In the genomic region with DNA sequence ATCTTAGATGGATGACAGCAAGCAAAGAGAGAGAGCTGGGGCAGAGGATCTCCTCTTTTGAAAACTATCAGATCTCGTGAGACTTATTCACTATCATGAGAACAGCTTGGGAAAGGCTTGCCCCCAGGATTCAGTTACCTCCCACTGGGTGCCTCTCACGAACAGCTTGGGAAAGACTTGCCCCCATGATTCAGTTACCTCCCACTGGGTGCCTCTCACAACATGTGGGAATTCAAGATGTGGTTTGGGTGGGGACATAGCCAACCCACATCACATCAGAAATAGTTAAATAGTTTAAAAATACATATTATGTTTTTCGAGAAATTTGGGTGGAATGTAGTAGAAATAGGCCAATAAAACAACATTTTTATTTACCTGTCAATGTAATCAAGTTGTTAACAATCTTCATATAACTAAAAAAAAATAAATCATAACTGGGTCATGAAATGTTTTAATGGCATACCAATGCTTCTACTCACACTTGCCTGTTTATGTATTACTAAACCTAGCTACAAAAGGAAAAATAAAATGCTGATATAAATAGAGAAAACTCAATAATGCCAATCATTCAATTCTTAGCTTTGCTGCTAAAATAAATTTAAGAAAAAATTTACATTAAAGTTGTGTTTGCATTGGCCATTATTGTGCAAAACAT, we compare ENCODE assay signal across 29 cellular contexts.
DNase-seq lines count a peak whose midpoint lies in the region; FAIRE-seq and TF ChIP-seq lines count a peak whose summit lies in the region.
"Had no signal": no experiment of that assay in that cellular context is flagged by ENCODE, and none has a peak within 500 bp of the region (broad histone marks: within the 10 kb centered on the region; RNA-seq: fewer than 3 reads in every experiment).

No MANE protein-coding gene starts in this region.

- no peaks in the 10 kb centered on the region for H3K9me3 Mint-ChIP-seq in activated CD4-positive, alpha-beta memory T cell treated with anti-CD3 and anti-CD28 coated beads, Interleukin-2, amount 10 ng/mL, durations not matched to agents 7 days and 5 days
- H3K9me3 Mint-ChIP-seq: stimulated activated naive CD8-positive, alpha-beta T cell treated with anti-CD3 and anti-CD28 coated beads, Interleukin-15, Interleukin-2, amounts not matched to agents 100 ng/mL and 50 ng/mL, for 24 hours had no signal

- no peaks in the 10 kb centered on the region for H3K79me2 ChIP-seq in keratinocyte (ENCODE audit: control insufficient read depth, insufficient read depth, low read length)

- H3K27me3 Mint-ChIP-seq in activated CD4-positive, alpha-beta memory T cell treated with anti-CD3 and anti-CD28 coated beads, Interleukin-2, amount 10 ng/mL, durations not matched to agents 7 days and 5 days = no peaks in the 10 kb centered on the region
- H3K27me3 Mint-ChIP-seq: activated naive CD8-positive, alpha-beta T cell treated with anti-CD3 and anti-CD28 coated beads, Interleukin-2, amount 10 ng/mL, durations not matched to agents 7 days and 5 days; B cell; CD8-positive, alpha-beta memory T cell; progenitor cell of endocrine pancreas had no signal

- H3K36me3 Mint-ChIP-seq in activated CD4-positive, alpha-beta memory T cell treated with anti-CD3 and anti-CD28 coated beads, Interleukin-2, amount 10 ng/mL, durations not matched to agents 7 days and 5 days (ENCODE audit: low read depth) = no peaks in the 10 kb centered on the region
- H3K36me3 Mint-ChIP-seq: activated naive CD8-positive, alpha-beta T cell treated with anti-CD3 and anti-CD28 coated beads, Interleukin-2, amount 10 ng/mL, durations not matched to agents 7 days and 5 days; CD8-positive, alpha-beta memory T cell had no signal

- H3K4me1 ChIP-seq in keratinocyte (ENCODE audit: control insufficient read depth, extremely low read depth, insufficient read depth, low read length) (peaks cover 5% of the 10 kb centered on the region), neuronal stem cell (ENCODE audit: control insufficient read depth in 2 of 2, insufficient read depth in 1 of 2, low read depth in 1 of 2, low read length in 2 of 2) (no peaks in the 10 kb centered on the region)
- H3K4me1 ChIP-seq: body of pancreas, vagina had no signal

- H2BK120ac ChIP-seq in neuronal stem cell (ENCODE audit: low read depth, low read length) = no peak overlapping the region

- peak overlapping the region; percentile 39 for H3K27ac ChIP-seq in keratinocyte (ENCODE audit: control insufficient read depth, insufficient read depth, low read length)
- no peak overlapping the region for H3K27ac ChIP-seq in neuronal stem cell (replicated peaks; ENCODE audit: low read length)
- H3K27ac ChIP-seq: body of pancreas, vagina had no signal

- no peak overlapping the region for H3K4me2 ChIP-seq in keratinocyte (ENCODE audit: control insufficient read depth, extremely low read depth, insufficient read depth, low read depth, low read length)
- H3K4me2 ChIP-seq in neuronal stem cell (ENCODE audit: insufficient read depth, low read length, poor library complexity, severe bottlenecking) = no peak overlapping the region

- H2AFZ ChIP-seq in keratinocyte (ENCODE audit: control insufficient read depth, low read length) = peak overlapping the region; percentile 36
- H2AFZ ChIP-seq in neuronal stem cell (ENCODE audit: low read length) = no peak overlapping the region

- DNase-seq in Daoy (ENCODE audit: low read depth) (peak; percentile 15), HS-5 (ENCODE audit: low read depth) (peak; percentile 60), astrocyte of the spinal cord (ENCODE audit: low read depth, low spot score) (peak; percentile 29), keratinocyte (ENCODE audit: low read depth, low spot score) (no peak), globus pallidus (ENCODE audit: low spot score) (no peak), mesenteric fat pad (ENCODE audit: low spot score) (no peak), neuronal stem cell (ENCODE audit: low spot score) (no peak)
- no peak for DNase-seq in activated CD4-positive, alpha-beta memory T cell treated with anti-CD3 and anti-CD28 coated beads, Interleukin-2, amount 10 ng/mL, durations not matched to agents 7 days and 5 days
- DNase-seq: activated CD4-positive, alpha-beta T cell treated with anti-CD3 and anti-CD28 coated beads for 36 hours; activated CD8-positive, alpha-beta memory T cell treated with anti-CD3 and anti-CD28 coated beads for 24 hours; activated effector memory CD4-positive, alpha-beta T cell treated with anti-CD3 and anti-CD28 coated beads, Interleukin-2, amount 50 U/mL, for 16 hours; activated naive CD8-positive, alpha-beta T cell treated with anti-CD3 and anti-CD28 coated beads, Interleukin-2, amount 10 ng/mL, durations not matched to agents 7 days and 5 days; activated T-cell treated with anti-CD3 and anti-CD28 coated beads, Interleukin-2, amount 50 U/mL, for 1 hour; body of pancreas; CD8-positive, alpha-beta memory T cell; DMS153; GF-D8; head of caudate nucleus; kidney glomerular epithelial cell; NCI-H1092; NCI-H187; NCI-H524 treated with DMSO at 0.1 percent for 48 hours; Right ventricle myocardium superior had no signal

- no peaks in the 10 kb centered on the region for H3K4me1 Mint-ChIP-seq in activated CD4-positive, alpha-beta memory T cell treated with anti-CD3 and anti-CD28 coated beads, Interleukin-2, amount 10 ng/mL, durations not matched to agents 7 days and 5 days
- H3K4me1 Mint-ChIP-seq: activated CD4-positive, alpha-beta T cell treated with anti-CD3 and anti-CD28 coated beads for 36 hours; activated naive CD8-positive, alpha-beta T cell treated with anti-CD3 and anti-CD28 coated beads, Interleukin-2, amount 10 ng/mL, durations not matched to agents 7 days and 5 days; B cell; CD8-positive, alpha-beta memory T cell had no signal

- POLR2A ChIA-PET in activated CD4-positive, alpha-beta memory T cell treated with anti-CD3 and anti-CD28 coated beads, Interleukin-2, amount 10 ng/mL, durations not matched to agents 7 days and 5 days (lab: Charles Lee) = no interaction called here

- TF ChIP-seq CTCF in astrocyte of the spinal cord (IDR thresholded peaks at IDR 0.05; ENCODE audit: low read depth, low read length) (no peak), keratinocyte (optimal IDR thresholded peaks at IDR 0.05 in 1 of 3, IDR thresholded peaks at IDR 0.05 in 1 of 3, conservative IDR thresholded peaks at IDR 0.05 in 1 of 3; ENCODE audit: extremely low read depth in 1 of 3, insufficient read depth in 2 of 3, low read length in 3 of 3) (no peak)

- H3K79me1 ChIP-seq in neuronal stem cell (ENCODE audit: low read depth, low read length) = no peaks in the 10 kb centered on the region

- H3K4me3 Mint-ChIP-seq in activated CD4-positive, alpha-beta memory T cell treated with anti-CD3 and anti-CD28 coated beads, Interleukin-2, amount 10 ng/mL, durations not matched to agents 7 days and 5 days = no peak overlapping the region
- H3K4me3 Mint-ChIP-seq: activated CD4-positive, alpha-beta T cell treated with anti-CD3 and anti-CD28 coated beads for 36 hours; activated naive CD8-positive, alpha-beta T cell treated with anti-CD3 and anti-CD28 coated beads, Interleukin-2, amount 10 ng/mL, durations not matched to agents 7 days and 5 days; B cell; CD8-positive, alpha-beta memory T cell; stimulated activated naive CD8-positive, alpha-beta T cell treated with anti-CD3 and anti-CD28 coated beads, Interleukin-15, Interleukin-2, amounts not matched to agents 100 ng/mL and 50 ng/mL, for 24 hours had no signal

- dilution Hi-C loops in keratinocyte (cut with MboI; ENCODE audit: extremely low pct_ligation_motif_present, low sequenced_read_pairs) = no loop called here

- no peaks in the 10 kb centered on the region for H3K36me3 ChIP-seq in keratinocyte (ENCODE audit: control insufficient read depth in 2 of 2, extremely low read depth in 1 of 2, insufficient read depth in 2 of 2, low read length in 2 of 2)
- no peaks in the 10 kb centered on the region for H3K36me3 ChIP-seq in neuronal stem cell (replicated peaks in 1 of 2; ENCODE audit: control insufficient read depth in 2 of 2, insufficient read depth in 2 of 2, low read length in 2 of 2)
- H3K36me3 ChIP-seq: vagina had no signal

- no peak overlapping the region for H2BK5ac ChIP-seq in neuronal stem cell (ENCODE audit: low read length)

- H3K27ac Mint-ChIP-seq in activated CD4-positive, alpha-beta memory T cell treated with anti-CD3 and anti-CD28 coated beads, Interleukin-2, amount 10 ng/mL, durations not matched to agents 7 days and 5 days = no peak overlapping the region
- H3K27ac Mint-ChIP-seq: activated CD4-positive, alpha-beta T cell treated with anti-CD3 and anti-CD28 coated beads for 36 hours; activated naive CD8-positive, alpha-beta T cell treated with anti-CD3 and anti-CD28 coated beads, Interleukin-2, amount 10 ng/mL, durations not matched to agents 7 days and 5 days; B cell; CD8-positive, alpha-beta memory T cell; progenitor cell of endocrine pancreas; stimulated activated naive CD8-positive, alpha-beta T cell treated with anti-CD3 and anti-CD28 coated beads, Interleukin-15, Interleukin-2, amounts not matched to agents 100 ng/mL and 50 ng/mL, for 24 hours had no signal

- H3K9ac ChIP-seq in keratinocyte (ENCODE audit: control insufficient read depth, extremely low read depth, insufficient read depth, low read length) (no peak overlapping the region), neuronal stem cell (ENCODE audit: low read depth, low read length, poor library complexity) (no peak overlapping the region)

- H3K4ac ChIP-seq in neuronal stem cell (ENCODE audit: low read length) = no peak overlapping the region

- H3K14ac ChIP-seq in neuronal stem cell (ENCODE audit: low read length) = no peak overlapping the region

- CTCF ChIA-PET in activated CD4-positive, alpha-beta memory T cell treated with anti-CD3 and anti-CD28 coated beads, Interleukin-2, amount 10 ng/mL, durations not matched to agents 7 days and 5 days (lab: Charles Lee) = no interaction called here

- in situ Hi-C loops in astrocyte of the spinal cord (cut with HindIII; ENCODE audit: low sequenced_read_pairs) = no loop called here

- H3K18ac ChIP-seq in neuronal stem cell (ENCODE audit: low read length) = no peak overlapping the region

- no peak overlapping the region for H3K23ac ChIP-seq in neuronal stem cell (ENCODE audit: low read depth, low read length, poor library complexity)

- H4K91ac ChIP-seq in neuronal stem cell (ENCODE audit: low read depth, low read length, poor library complexity) = no peak overlapping the region

- FAIRE-seq in keratinocyte (lab: Jason Lieb, UNC) = no peak
- FAIRE-seq: GM18507 had no signal

- no peak overlapping the region for H2BK12ac ChIP-seq in neuronal stem cell (ENCODE audit: low read length)

- H3K27me3 ChIP-seq in keratinocyte (ENCODE audit: control insufficient read depth, extremely low read depth, insufficient read depth, low read length) (no peaks in the 10 kb centered on the region), neuronal stem cell (ENCODE audit: control insufficient read depth in 3 of 3, insufficient read depth in 3 of 3, low read depth in 1 of 3, low read length in 3 of 3) (no peaks in the 10 kb centered on the region)
- H3K27me3 ChIP-seq: body of pancreas, vagina had no signal

- H3K4me3 ChIP-seq in astrocyte of the spinal cord (ENCODE audit: low read depth, low read length) (no peak overlapping the region), keratinocyte (ENCODE audit: control insufficient read depth in 2 of 3, extremely low read depth in 1 of 3, insufficient read depth in 2 of 3, low read depth in 1 of 3, low read length in 3 of 3) (no peak overlapping the region), neuronal stem cell (ENCODE audit: low read length in 2 of 2) (no peak overlapping the region)
- H3K4me3 ChIP-seq: body of pancreas, lung, vagina had no signal

- no peak overlapping the region for H2BK15ac ChIP-seq in neuronal stem cell (ENCODE audit: low read length)

- H3K9me3 ChIP-seq in keratinocyte (ENCODE audit: control insufficient read depth, low read depth, low read length) (no peaks in the 10 kb centered on the region), neuronal stem cell (replicated peaks in 1 of 2; ENCODE audit: control insufficient read depth in 2 of 2, insufficient read depth in 1 of 2, low read depth in 1 of 2, low read length in 2 of 2) (no peaks in the 10 kb centered on the region)
- H3K9me3 ChIP-seq: body of pancreas, vagina had no signal

- H2AK5ac ChIP-seq in neuronal stem cell (ENCODE audit: low read depth, low read length) = no peak overlapping the region

- H3K9me1 ChIP-seq in keratinocyte (ENCODE audit: control insufficient read depth, extremely low read depth, insufficient read depth, low read length) = no peaks in the 10 kb centered on the region

- no peaks in the 10 kb centered on the region for H4K20me1 ChIP-seq in keratinocyte (ENCODE audit: control insufficient read depth, extremely low read depth, insufficient read depth, low read length)

- no peak overlapping the region for H4K8ac ChIP-seq in neuronal stem cell (ENCODE audit: low read depth, low read length)

- WGBS in neuronal stem cell (ENCODE audit: extremely low coverage in 2 of 2, insufficient read length in 2 of 2, insufficient replicate concordance in 1 of 2), 2 donors = no CpG with 5 or more reads among the region's 3 CpGs

Comparison
In these comparisons a context has a peak if more than half of its experiments do, and no peak if none do; other contexts are left out.
1. DNase-seq: peak in Daoy (single experiment), HS-5 (single experiment) and astrocyte of the spinal cord (single experiment); none in keratinocyte (single experiment), globus pallidus (single experiment), mesenteric fat pad (single experiment), neuronal stem cell (single experiment) and activated CD4-positive, alpha-beta memory T cell treated with anti-CD3 and anti-CD28 coated beads, Interleukin-2, amount 10 ng/mL, durations not matched to agents 7 days and 5 days (single experiment).